Comparison of ENCODE assay signal across 8 cellular contexts in the genomic region with DNA sequence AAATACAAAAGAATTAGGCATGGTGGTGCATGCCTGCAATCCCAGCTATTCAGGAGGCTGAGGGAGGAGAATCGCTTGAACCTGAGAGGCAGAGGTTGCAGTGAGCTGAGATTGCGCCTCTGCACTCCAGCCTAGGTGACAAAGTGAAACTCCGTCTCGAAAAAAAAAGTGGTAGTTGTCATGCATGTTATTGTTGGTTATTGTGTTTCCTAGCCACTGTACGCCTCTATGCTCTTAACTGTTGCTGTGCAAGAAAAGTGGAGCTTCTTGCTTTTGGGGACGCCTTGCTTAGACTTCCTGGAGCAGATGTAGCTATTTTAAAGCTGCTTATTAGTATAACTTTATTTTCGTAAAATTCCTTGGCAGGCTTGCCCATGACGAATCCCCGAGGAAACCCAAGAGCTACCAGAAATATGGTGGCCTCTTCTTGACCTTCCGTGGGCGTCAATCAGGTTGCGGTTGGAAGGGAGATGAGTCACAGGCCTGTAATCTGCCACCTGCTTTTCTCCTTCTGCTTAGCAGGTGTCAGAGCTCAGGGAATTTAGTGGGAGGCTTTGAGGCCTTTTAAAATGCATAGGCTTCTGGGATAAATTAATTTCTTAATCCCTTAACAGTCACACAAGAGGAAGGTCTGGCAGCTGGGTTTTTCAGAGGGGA. TPM values are rescaled to one million over a fixed set of nuclear protein-coding genes. Genes with fewer than 3 reads are reported as not detected.
A peak's percentile ranks its signal among the peaks of the same experiment; 100 is the strongest.
DNase-seq lines count a peak whose midpoint lies in the region; ATAC-seq and TF ChIP-seq lines count a peak whose summit lies in the region.

No MANE protein-coding gene starts in this region.

- no peak for TF ChIP-seq CTCF in SK-N-SH (IDR thresholded peaks at IDR 0.05)

- no peaks in the 10 kb centered on the region for H3K36me3 ChIP-seq in CD4-positive, CD25-positive, alpha-beta regulatory T cell (ENCODE audit: control insufficient read depth, insufficient read depth, low read length)
- H3K36me3 ChIP-seq in SK-N-SH (replicated peaks in 1 of 2; ENCODE audit: control insufficient read depth in 1 of 2, insufficient read depth in 2 of 2, low read length in 1 of 2), result no peaks in the 10 kb centered on the region

- WGBS in SK-N-SH (ENCODE audit: low lambda C conversion rate), result 34% methylated on average over 11 of the region's 12 CpGs

- H3K9me3 ChIP-seq in CD4-positive, CD25-positive, alpha-beta regulatory T cell (ENCODE audit: control insufficient read depth in 2 of 2, low read length in 2 of 2), result no peaks in the 10 kb centered on the region
- no peaks in the 10 kb centered on the region for H3K9me3 ChIP-seq in SK-N-SH

- H3K4me1 Mint-ChIP-seq in CD4-positive, CD25-positive, alpha-beta regulatory T cell, result peaks cover 0 to 28% (median 21%) of the 10 kb centered on the region in 4 donors
- peaks cover 21% of the 10 kb centered on the region for H3K4me1 Mint-ChIP-seq in activated naive CD8-positive, alpha-beta T cell treated with anti-CD3 and anti-CD28 coated beads, Interleukin-2, amount 50 U/mL, for 24 hours

- peaks cover 8% of the 10 kb centered on the region; the same call in 1 of the 2 replicates for H4K20me1 ChIP-seq in SK-N-SH (ENCODE audit: insufficient read depth)

- peaks cover 21% of the 10 kb centered on the region for H3K4me1 ChIP-seq in CD4-positive, CD25-positive, alpha-beta regulatory T cell (ENCODE audit: control insufficient read depth, insufficient read depth, low read length, poor library complexity, severe bottlenecking)
- peaks cover 8 to 18% of the 10 kb centered on the region in 2 experiments; a peak in 2 of 4 replicates for H3K4me1 ChIP-seq in SK-N-SH (ENCODE audit: control insufficient read depth in 1 of 2, insufficient read depth in 2 of 2, low read depth in 1 of 2, low read length in 1 of 2)

- H3K79me2 ChIP-seq in SK-N-SH (ENCODE audit: insufficient read depth), result no peaks in the 10 kb centered on the region

- no peak overlapping the region for H3K9ac ChIP-seq in SK-N-SH

- H3K27ac ChIP-seq in CD4-positive, CD25-positive, alpha-beta regulatory T cell (ENCODE audit: insufficient read depth, low read length, poor library complexity, severe bottlenecking), result peak overlapping the region; percentile 53
- peak overlapping the region in 1 of 2 experiments; percentile 45; a peak in 2 of 4 replicates for H3K27ac ChIP-seq in SK-N-SH (ENCODE audit: low read depth in 2 of 2, low read length in 1 of 2)

- peaks cover 0 to 2% (median 0%) of the 10 kb centered on the region in 7 donors for H3K9me3 Mint-ChIP-seq in CD4-positive, CD25-positive, alpha-beta regulatory T cell
- no peaks in the 10 kb centered on the region for H3K9me3 Mint-ChIP-seq in activated naive CD8-positive, alpha-beta T cell treated with anti-CD3 and anti-CD28 coated beads, Interleukin-2, amount 50 U/mL, for 24 hours

- no peaks in the 10 kb centered on the region for H3K27me3 ChIP-seq in CD4-positive, CD25-positive, alpha-beta regulatory T cell (ENCODE audit: control insufficient read depth, insufficient read depth, low read length)
- H3K27me3 ChIP-seq in SK-N-SH (ENCODE audit: insufficient read depth), result no peaks in the 10 kb centered on the region

- H3K9me2 ChIP-seq in SK-N-SH, result no peaks in the 10 kb centered on the region

- no peaks in the 10 kb centered on the region for H3K36me3 Mint-ChIP-seq in CD4-positive, CD25-positive, alpha-beta regulatory T cell
- H3K36me3 Mint-ChIP-seq in activated naive CD8-positive, alpha-beta T cell treated with anti-CD3 and anti-CD28 coated beads, Interleukin-2, amount 50 U/mL, for 24 hours (ENCODE audit: low read depth), result no peaks in the 10 kb centered on the region

- peak overlapping the region; percentile 65 for H3K4me3 ChIP-seq in CD4-positive, CD25-positive, alpha-beta regulatory T cell (ENCODE audit: low read depth, low read length)
- no peak overlapping the region for H3K4me3 ChIP-seq in SK-N-SH (ENCODE audit: low read depth in 2 of 2, low read length in 1 of 2)

- ATAC-seq in CD4-positive, CD25-positive, alpha-beta regulatory T cell (ENCODE audit: low read depth in 2 of 2), result peak; percentile 74 to 78
- ATAC-seq in GM19463 (IDR thresholded peaks at IDR 0.05; ENCODE audit: unreplicated experiment) (peak; percentile 87), HG03460 (IDR thresholded peaks at IDR 0.05; ENCODE audit: unreplicated experiment) (peak; percentile 89)
- peak; percentile 80 for ATAC-seq in activated naive CD8-positive, alpha-beta T cell treated with anti-CD3 and anti-CD28 coated beads, Interleukin-2, amount 50 U/mL, for 24 hours

- DNase-seq in CD4-positive, CD25-positive, alpha-beta regulatory T cell, result peak; percentile 40 to 85 (median 60)
- DNase-seq in SK-N-SH (no peak), kidney tubule cell (ENCODE audit: low spot score) (peak; percentile 98)
- DNase-seq in activated naive CD8-positive, alpha-beta T cell treated with anti-CD3 and anti-CD28 coated beads, Interleukin-2, amount 50 U/mL, for 24 hours, result peak; percentile 62
- peak; percentile 35 for DNase-seq in stimulated activated CD8-positive, alpha-beta memory T cell treated with anti-CD3 and anti-CD28 coated beads, Interleukin-12 subunit alpha, Interleukin-12 subunit beta, amount 100 ng/mL, for 4 hours (ENCODE audit: low read depth)
- no peak for DNase-seq in NK-92 treated with Interleukin-12 subunit alpha and Interleukin-12 subunit beta, amount 100 ng/mL, for 24 hours (lab: John Stamatoyannopoulos, UW)

- TF ChIP-seq EP300 in SK-N-SH (IDR thresholded peaks at IDR 0.05; ENCODE audit: borderline replicate concordance in 1 of 2, low read depth in 1 of 2, low read length in 1 of 2), result peak; percentile 56 to 90

- peak overlapping the region; percentile 86 to 95 (median 92) for H3K27ac Mint-ChIP-seq in CD4-positive, CD25-positive, alpha-beta regulatory T cell
- H3K27ac Mint-ChIP-seq in activated naive CD8-positive, alpha-beta T cell treated with anti-CD3 and anti-CD28 coated beads, Interleukin-2, amount 50 U/mL, for 24 hours, result peak overlapping the region; percentile 84

- peaks cover 6% of the 10 kb centered on the region for H3F3A ChIP-seq in SK-N-SH (replicated peaks; ENCODE audit: insufficient read depth)

- POLR2A ChIA-PET in SK-N-SH (lab: Yijun Ruan, JAX), result no interaction called here

- H3K27me3 Mint-ChIP-seq in CD4-positive, CD25-positive, alpha-beta regulatory T cell, result peaks cover 10% of the 10 kb centered on the region
- H3K27me3 Mint-ChIP-seq in activated naive CD8-positive, alpha-beta T cell treated with anti-CD3 and anti-CD28 coated beads, Interleukin-2, amount 50 U/mL, for 24 hours, result peaks cover 3% of the 10 kb centered on the region

- peak overlapping the region; percentile 7 to 80 (median 64) for H3K4me3 Mint-ChIP-seq in CD4-positive, CD25-positive, alpha-beta regulatory T cell
- peak overlapping the region; percentile 53 for H3K4me3 Mint-ChIP-seq in activated naive CD8-positive, alpha-beta T cell treated with anti-CD3 and anti-CD28 coated beads, Interleukin-2, amount 50 U/mL, for 24 hours

- no peak for TF ChIP-seq RAD21 in SK-N-SH (IDR thresholded peaks at IDR 0.05; ENCODE audit: low read length)

- no peak overlapping the region for H2AFZ ChIP-seq in SK-N-SH (ENCODE audit: low read depth)

- CTCF ChIA-PET in SK-N-SH (lab: Yijun Ruan, JAX), result interaction anchor here (0.6 to 1.9 kb wide), 4 partner anchors 8 to 178 kb away, joined by 3 to 6 read pairs (median 4); no protein-coding TSS in a partner anchor

- H3K4me2 ChIP-seq in SK-N-SH, result peak overlapping the region; percentile 35; the same call in 1 of the 2 replicates

TF ChIP-seq in SK-N-SH, 30 proteins besides CTCF, POLR2A, EP300 and RAD21 (continues in another document):
- TF ChIP-seq TCF12 (IDR thresholded peaks at IDR 0.05) (peak; percentile 99), RXRA (IDR thresholded peaks at IDR 0.05; ENCODE audit: borderline replicate concordance, low read depth) (peak; percentile 99), RCOR1 (IDR thresholded peaks at IDR 0.05; ENCODE audit: low read length) (peak; percentile 85), NFIC (IDR thresholded peaks at IDR 0.05; ENCODE audit: borderline replicate concordance) (peak; percentile 93), TAF1 (IDR thresholded peaks at IDR 0.05; ENCODE audit: borderline replicate concordance, low read depth, low read length) (no peak), EZH2phosphoT487 (IDR thresholded peaks at IDR 0.05; ENCODE audit: borderline replicate concordance, low read depth) (no peak), YY1 (IDR thresholded peaks at IDR 0.05; ENCODE audit: low read depth) (no peak)
- TF ChIP-seq, protein P1, sequence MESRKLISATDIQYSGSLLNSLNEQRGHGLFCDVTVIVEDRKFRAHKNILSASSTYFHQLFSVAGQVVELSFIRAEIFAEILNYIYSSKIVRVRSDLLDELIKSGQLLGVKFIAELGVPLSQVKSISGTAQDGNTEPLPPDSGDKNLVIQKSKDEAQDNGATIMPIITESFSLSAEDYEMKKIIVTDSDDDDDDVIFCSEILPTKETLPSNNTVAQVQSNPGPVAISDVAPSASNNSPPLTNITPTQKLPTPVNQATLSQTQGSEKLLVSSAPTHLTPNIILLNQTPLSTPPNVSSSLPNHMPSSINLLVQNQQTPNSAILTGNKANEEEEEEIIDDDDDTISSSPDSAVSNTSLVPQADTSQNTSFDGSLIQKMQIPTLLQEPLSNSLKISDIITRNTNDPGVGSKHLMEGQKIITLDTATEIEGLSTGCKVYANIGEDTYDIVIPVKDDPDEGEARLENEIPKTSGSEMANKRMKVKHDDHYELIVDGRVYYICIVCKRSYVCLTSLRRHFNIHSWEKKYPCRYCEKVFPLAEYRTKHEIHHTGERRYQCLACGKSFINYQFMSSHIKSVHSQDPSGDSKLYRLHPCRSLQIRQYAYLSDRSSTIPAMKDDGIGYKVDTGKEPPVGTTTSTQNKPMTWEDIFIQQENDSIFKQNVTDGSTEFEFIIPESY (IDR thresholded peaks at IDR 0.05; ENCODE audit: borderline replicate concordance, low read depth), result peak; percentile 60; the same call in 1 of the 2 replicates
- TF ChIP-seq, protein P2, sequence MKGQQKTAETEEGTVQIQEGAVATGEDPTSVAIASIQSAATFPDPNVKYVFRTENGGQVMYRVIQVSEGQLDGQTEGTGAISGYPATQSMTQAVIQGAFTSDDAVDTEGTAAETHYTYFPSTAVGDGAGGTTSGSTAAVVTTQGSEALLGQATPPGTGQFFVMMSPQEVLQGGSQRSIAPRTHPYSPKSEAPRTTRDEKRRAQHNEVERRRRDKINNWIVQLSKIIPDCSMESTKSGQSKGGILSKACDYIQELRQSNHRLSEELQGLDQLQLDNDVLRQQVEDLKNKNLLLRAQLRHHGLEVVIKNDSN (IDR thresholded peaks at IDR 0.05; ENCODE audit: borderline replicate concordance, low read depth), result no peak

RNA-seq across cellular contexts. Expression of a gene that starts 17.3 kb away (rescaled TPM):
- 1.9 TPM for total RNA-seq in CD4-positive, CD25-positive, alpha-beta regulatory T cell
- not detected for polyA plus RNA-seq in CD4-positive, CD25-positive, alpha-beta regulatory T cell
- polyA plus RNA-seq in SK-N-SH (2012; rRNA removed), result 0.08 and 0.18 TPM in 2 replicates
- polyA plus RNA-seq in SK-N-SH (2012; cell fraction: cytosol; rRNA removed), result 0.01 and 0.03 TPM in 2 replicates
- 1.4 and 1.6 TPM in 2 replicates for polyA plus RNA-seq in SK-N-SH (2012; cell fraction: nucleus; rRNA removed)

RNA-seq across cellular contexts. Expression of a gene that starts 54.7 kb away (rescaled TPM):
- total RNA-seq in CD4-positive, CD25-positive, alpha-beta regulatory T cell, result 30.0 TPM
- polyA plus RNA-seq in CD4-positive, CD25-positive, alpha-beta regulatory T cell, result 10 to 100 TPM; 33.8 to 50.6 (median 35.1) TPM
- 11.3 and 16.2 TPM in 2 replicates for polyA plus RNA-seq in SK-N-SH (2012; rRNA removed)
- polyA plus RNA-seq in SK-N-SH (2012; cell fraction: cytosol; rRNA removed), result 17.5 and 20.7 TPM in 2 replicates
- polyA plus RNA-seq in SK-N-SH (2012; cell fraction: nucleus; rRNA removed), result 7.6 and 10.7 TPM in 2 replicates

Comparison
In these comparisons a context has a peak if more than half of its experiments do, and no peak if none do; other contexts are left out.
1. DNase-seq: peak in CD4-positive, CD25-positive, alpha-beta regulatory T cell (3 of 3), activated naive CD8-positive, alpha-beta T cell treated with anti-CD3 and anti-CD28 coated beads, Interleukin-2, amount 50 U/mL, for 24 hours (single experiment), kidney tubule cell (single experiment) and stimulated activated CD8-positive, alpha-beta memory T cell treated with anti-CD3 and anti-CD28 coated beads, Interleukin-12 subunit alpha, Interleukin-12 subunit beta, amount 100 ng/mL, for 4 hours (single experiment); none in SK-N-SH (single experiment) and NK-92 treated with Interleukin-12 subunit alpha and Interleukin-12 subunit beta, amount 100 ng/mL, for 24 hours (single experiment).
2. Peak in every context shown above with its lines, with median percentiles within 50 percentile points of each other: ATAC-seq.